16 cellular contexts compared by ENCODE assay signal in the genomic region with DNA sequence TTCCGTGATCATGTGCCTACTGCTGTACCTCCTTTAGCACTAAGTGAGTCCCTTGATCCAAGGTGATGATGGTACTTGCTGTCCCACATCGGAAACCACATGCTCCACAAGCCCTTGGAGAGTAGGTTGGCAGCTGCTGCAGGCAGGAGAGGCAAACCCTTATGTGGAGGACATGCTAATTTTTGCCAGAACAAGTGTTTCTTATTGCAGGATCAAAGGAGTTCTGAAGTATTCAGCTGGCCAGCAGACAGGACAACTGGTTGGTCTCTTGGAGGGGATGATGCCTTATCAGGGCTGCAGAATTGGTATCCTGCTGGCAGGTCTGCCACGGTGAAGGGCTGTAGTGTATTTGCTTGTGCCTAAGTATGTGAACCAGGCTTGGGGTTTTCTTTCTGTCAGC. TPM values are rescaled to one million over a fixed set of nuclear protein-coding genes. Genes with fewer than 3 reads are reported as not detected.
DNase-seq lines count a peak whose midpoint lies in the region; ATAC-seq and TF ChIP-seq lines count a peak whose summit lies in the region.
"Had no signal": no experiment of that assay in that cellular context is flagged by ENCODE, and none has a peak within 500 bp of the region (broad histone marks: within the 10 kb centered on the region; RNA-seq: fewer than 3 reads in every experiment).

No MANE protein-coding gene starts in this region.

- no peaks in the 10 kb centered on the region for H3K4me1 Mint-ChIP-seq in chondrocyte (ENCODE audit: low read depth)

- no peak for TF ChIP-seq POLR2A in thyroid gland (IDR thresholded peaks at IDR 0.05)

- TF ChIP-seq CTCF in chondrocyte (IDR thresholded peaks at IDR 0.05) (no peak), thyroid gland (IDR thresholded peaks at IDR 0.05) (no peak), A673 (conservative IDR thresholded peaks at IDR 0.05; ENCODE audit: low read depth, low read length) (no peak)

- H3K27me3 ChIP-seq in thyroid gland (no peaks in the 10 kb centered on the region), A673 (replicated peaks; ENCODE audit: insufficient read depth, low read depth, low read length, poor library complexity) (no peaks in the 10 kb centered on the region)
- H3K27me3 ChIP-seq: breast epithelium, dorsolateral prefrontal cortex, right atrium auricular region had no signal

- H3K36me3 Mint-ChIP-seq in activated naive CD4-positive, alpha-beta T cell treated with anti-CD3 and anti-CD28 coated beads, Interleukin-2, amount 50 U/mL, for 72 hours: peaks cover 4 to 35% of the 10 kb centered on the region in 2 donors
- peaks cover 2% of the 10 kb centered on the region for H3K36me3 Mint-ChIP-seq in chondrocyte (ENCODE audit: low read depth)

- no peak for ATAC-seq in activated naive CD4-positive, alpha-beta T cell treated with anti-CD3 and anti-CD28 coated beads, Interleukin-2, amount 50 U/mL, for 72 hours

- CTCF ChIA-PET in A673 (lab: Charles Lee): no interaction called here

- H3K27ac ChIP-seq in thyroid gland (no peak overlapping the region), A673 (ENCODE audit: low read depth, low read length, poor library complexity, severe bottlenecking) (no peak overlapping the region)
- H3K27ac ChIP-seq: breast epithelium, dorsolateral prefrontal cortex, right atrium auricular region, RWPE1 had no signal

- H3K4me3 ChIP-seq in thyroid gland (replicated peaks in 1 of 3): no peak overlapping the region
- no peak overlapping the region for H3K4me3 ChIP-seq in A673 (ENCODE audit: low read depth, low read length, poor library complexity, severe bottlenecking)
- H3K4me3 ChIP-seq: breast epithelium, dorsolateral prefrontal cortex, right atrium auricular region had no signal

- intact Hi-C loops in thyroid gland (cut with DNase I) (no loop called here), A673 (cut with micrococcal nuclease; ENCODE audit: unreplicated experiment) (no loop called here)

- H3K4me1 ChIP-seq in thyroid gland (peaks cover 0 to 6% of the 10 kb centered on the region in 2 donors), A673 (ENCODE audit: insufficient read depth, low read length, poor library complexity, severe bottlenecking) (no peaks in the 10 kb centered on the region)
- H3K4me1 ChIP-seq: breast epithelium, right atrium auricular region had no signal

- DNase-seq in activated naive CD4-positive, alpha-beta T cell treated with anti-CD3 and anti-CD28 coated beads, Interleukin-2, amount 50 U/mL, for 72 hours (ENCODE audit: low spot score in 2 of 2): peak in 1 of 2 donors; percentile 14
- DNase-seq in activated naive CD4-positive, alpha-beta T cell treated with Interleukin-2 at 50 U/mL for 16 hours: no peak
- DNase-seq in DMS79 treated with DMSO at 0.1 percent for 48 hours (lab: John Stamatoyannopoulos, UW) (peak; percentile 99), chondrocyte (ENCODE audit: low spot score) (peak; percentile 15), thyroid gland (peak; percentile 78 to 85), A673 (ENCODE audit: low spot score) (no peak), NOMO-1 treated with dmso at 0.1 percent for 144 hours (lab: John Stamatoyannopoulos, UW; ENCODE audit: unreplicated experiment) (no peak)
- DNase-seq: activated naive CD4-positive, alpha-beta T cell; dorsolateral prefrontal cortex; MM.1S; NCI-H1694; substantia nigra had no signal

- WGBS in thyroid gland, 2 donors: 51 to 56% methylated on average over 2 to 3 of the region's 3 CpGs

- POLR2A ChIA-PET in A673 (lab: Charles Lee; ENCODE audit: low non-redundant PET): no interaction called here

- H3K27me3 Mint-ChIP-seq in chondrocyte (ENCODE audit: low read depth): no peaks in the 10 kb centered on the region
- H3K27me3 Mint-ChIP-seq: memory B cell had no signal

- H3K4me3 Mint-ChIP-seq in chondrocyte (ENCODE audit: unreplicated experiment): no peak overlapping the region
- H3K4me3 Mint-ChIP-seq: memory B cell had no signal

- BruUV-seq in A673 (replicated peaks; lab: Mats Ljungman, UMichigan): no TSS peak

- H3K27ac Mint-ChIP-seq in activated naive CD4-positive, alpha-beta T cell treated with anti-CD3 and anti-CD28 coated beads, Interleukin-2, amount 50 U/mL, for 72 hours: peak overlapping the region; percentile 71 to 89
- H3K27ac Mint-ChIP-seq in chondrocyte (ENCODE audit: unreplicated experiment): no peak overlapping the region

- no peaks in the 10 kb centered on the region for H3K36me3 ChIP-seq in thyroid gland
- no peaks in the 10 kb centered on the region for H3K36me3 ChIP-seq in A673 (ENCODE audit: insufficient read depth, low read length, poor library complexity, severe bottlenecking)
- H3K36me3 ChIP-seq: breast epithelium, right atrium auricular region had no signal

- no peaks in the 10 kb centered on the region for H3K9me3 Mint-ChIP-seq in activated naive CD4-positive, alpha-beta T cell treated with anti-CD3 and anti-CD28 coated beads, Interleukin-2, amount 50 U/mL, for 72 hours
- peaks cover 3% of the 10 kb centered on the region for H3K9me3 Mint-ChIP-seq in chondrocyte (ENCODE audit: low read depth)
- H3K9me3 Mint-ChIP-seq: memory B cell had no signal

- no peaks in the 10 kb centered on the region for H3K9me3 ChIP-seq in thyroid gland
- H3K9me3 ChIP-seq in A673 (ENCODE audit: low read depth, low read length, poor library complexity, severe bottlenecking): no peaks in the 10 kb centered on the region
- H3K9me3 ChIP-seq: breast epithelium, right atrium auricular region had no signal

RNA-seq across cellular contexts. Expression of a gene that starts 36.8 kb away (rescaled TPM):
- total RNA-seq in activated naive CD4-positive, alpha-beta T cell treated with anti-CD3 and anti-CD28 coated beads, Interleukin-2, amount 50 U/mL, for 72 hours: under 1 TPM; 0.09 to 0.19 TPM
- total RNA-seq in chondrocyte (12.4 to 21.9 TPM (median 19.0 TPM) in 3 replicates), thyroid gland (1 to 10 TPM in 2 of 4 donors, under 1 TPM in 2; 0.54 to 2.3 (median 0.88) TPM), A673 (2021) (1.1 and 1.6 TPM in 2 replicates)

RNA-seq across cellular contexts. Expression of a gene that starts 52.0 kb away (rescaled TPM):
- total RNA-seq in activated naive CD4-positive, alpha-beta T cell treated with anti-CD3 and anti-CD28 coated beads, Interleukin-2, amount 50 U/mL, for 72 hours: 100 to 1,000 TPM in 1 of 2 donors, 10 to 100 TPM in 1; 79.2 to 130 TPM
- total RNA-seq in chondrocyte (43.7 to 53.7 TPM (median 47.8 TPM) in 3 replicates), thyroid gland (10 to 100 TPM; 19.4 to 29.2 (median 24.3) TPM), A673 (2021) (35.2 and 36.0 TPM in 2 replicates)

RNA-seq across cellular contexts. Expression of a gene that starts 59.5 kb away (rescaled TPM):
- 100 to 1,000 TPM; 138 to 184 TPM for total RNA-seq in activated naive CD4-positive, alpha-beta T cell treated with anti-CD3 and anti-CD28 coated beads, Interleukin-2, amount 50 U/mL, for 72 hours
- total RNA-seq in chondrocyte (39.5 to 45.7 TPM (median 43.7 TPM) in 3 replicates), thyroid gland (10 to 100 TPM; 40.0 to 57.6 (median 49.3) TPM), A673 (2021) (127 and 136 TPM in 2 replicates)

Comparison
In these comparisons a context has a peak if more than half of its experiments do, and no peak if none do; other contexts are left out.
1. DNase-seq: peak in DMS79 treated with DMSO at 0.1 percent for 48 hours (single experiment), chondrocyte (single experiment) and thyroid gland (2 of 2); none in activated naive CD4-positive, alpha-beta T cell treated with Interleukin-2 at 50 U/mL for 16 hours (single experiment), A673 (single experiment) and NOMO-1 treated with dmso at 0.1 percent for 144 hours (single experiment).